Comparison of ENCODE assay signal across 8 cellular contexts in genomic region chr12:12439636-12440035, GRCh38.
DNase-seq lines count a peak whose midpoint lies in the region; ATAC-seq and TF ChIP-seq lines count a peak whose summit lies in the region.

No MANE protein-coding gene starts in this region.

- no peak overlapping the region for H3K18ac ChIP-seq in IMR-90 (ENCODE audit: low read depth, low read length)

- WGBS in IMR-90 (ENCODE audit: extremely low coverage in 2 of 2, insufficient read length in 1 of 2), 2 experiments = no CpG with 5 or more reads among the region's 6 CpGs

- no peak for TF ChIP-seq CTCF in IMR-90 (conservative IDR thresholded peaks at IDR 0.05; ENCODE audit: low read depth, low read length)
- TF ChIP-seq CTCF in choroid plexus epithelial cell (conservative IDR thresholded peaks at IDR 0.05; ENCODE audit: low read depth, low read length) = no peak

- no peak overlapping the region for H3K14ac ChIP-seq in IMR-90 (replicated peaks; ENCODE audit: low read depth, low read length)

- 0 out of 2 replicates have a peak overlapping the region, but pooled peaks have one; percentile 2 for H3K4me2 ChIP-seq in IMR-90 (ENCODE audit: low read depth, low read length)

- H3K9me3 ChIP-seq in IMR-90 (ENCODE audit: control insufficient read depth, insufficient read depth, low read length) = no peaks in the 10 kb centered on the region

- no peak for TF ChIP-seq POLR2A in IMR-90 (IDR thresholded peaks at IDR 0.05; ENCODE audit: low read depth, low read length)

- no peak overlapping the region for H2BK20ac ChIP-seq in IMR-90 (ENCODE audit: low read depth, low read length)

- DNase-seq in IMR-90 (peak; percentile 91), choroid plexus epithelial cell (ENCODE audit: low read depth) (peak; percentile 93), NCI-H187 treated with DMSO at 0.1 percent for 48 hours (lab: John Stamatoyannopoulos, UW) (no peak), DMS79 treated with DMSO at 0.1 percent for 48 hours (lab: John Stamatoyannopoulos, UW) (no peak), NCI-H1105 treated with DMSO at 0.1 percent for 48 hours (lab: John Stamatoyannopoulos, UW) (no peak), AG08396 (ENCODE audit: low spot score) (no peak)
- DNase-seq in activated CD4-positive, alpha-beta T cell treated with anti-CD3 and anti-CD28 coated beads for 4 hours = peak; percentile 57 to 63
- peak; percentile 59 to 68 for DNase-seq in stimulated activated CD4-positive, alpha-beta T cell treated with anti-CD3 and anti-CD28 coated beads, Interleukin-2, amount 100 ng/mL, for 24 hours

- peak; percentile 67 for ATAC-seq in IMR-90 (ENCODE audit: low read depth)

- no peak overlapping the region for H2AK9ac ChIP-seq in IMR-90 (replicated peaks; ENCODE audit: low read depth, low read length, poor library complexity)

- peaks cover 14% of the 10 kb centered on the region for H3K4me1 ChIP-seq in IMR-90 (ENCODE audit: control insufficient read depth, insufficient read depth, low read length)

- CTCF ChIA-PET in IMR-90 (lab: Yijun Ruan, JAX) = no interaction called here

- H3K9ac ChIP-seq in IMR-90 (ENCODE audit: low read depth, low read length) = no peak overlapping the region

- no peaks in the 10 kb centered on the region; a peak in 1 of 4 replicates for H3K79me1 ChIP-seq in IMR-90 (ENCODE audit: low read depth in 1 of 2, low read length in 2 of 2)

- no peak overlapping the region for H2BK5ac ChIP-seq in IMR-90 (ENCODE audit: low read depth, low read length, poor library complexity, severe bottlenecking)

- intact Hi-C loops in IMR-90 (cut with micrococcal nuclease) = no loop called here

- no peaks in the 10 kb centered on the region for H3K36me3 ChIP-seq in IMR-90 (ENCODE audit: control insufficient read depth, insufficient read depth, low read length)

- POLR2A ChIA-PET in IMR-90 (lab: Charles Lee; ENCODE audit: unreplicated experiment) = no interaction called here

- no peak overlapping the region for H2BK120ac ChIP-seq in IMR-90 (ENCODE audit: low read depth, low read length)

- H2AK5ac ChIP-seq in IMR-90 (ENCODE audit: low read depth, low read length) = no peak overlapping the region

- no peak overlapping the region for H3K56ac ChIP-seq in IMR-90 (ENCODE audit: extremely low read depth, insufficient read depth, low read length)

- dilution Hi-C loops in IMR-90 (cut with HindIII; ENCODE audit: low sequenced_read_pairs, unreplicated experiment) = no loop called here

- no peak for TF ChIP-seq RAD21 in IMR-90 (IDR thresholded peaks at IDR 0.05; ENCODE audit: low read length)

- H3K9me1 ChIP-seq in IMR-90 (ENCODE audit: insufficient read depth, low read length) = peaks cover 8% of the 10 kb centered on the region

- BruUV-seq in IMR-90 (replicated peaks; lab: Mats Ljungman, UMichigan) = no TSS peak

- H3K27ac ChIP-seq in IMR-90 (ENCODE audit: insufficient read depth, low read length) = no peak overlapping the region

- no peak overlapping the region for H2BK15ac ChIP-seq in IMR-90 (ENCODE audit: low read depth, low read length)

- H4K8ac ChIP-seq in IMR-90 (ENCODE audit: low read depth in 2 of 2, low read length in 2 of 2) = no peak overlapping the region

- H3K4me3 ChIP-seq in IMR-90 (ENCODE audit: insufficient read depth, low read depth, low read length) (no peak overlapping the region), choroid plexus epithelial cell (ENCODE audit: low read depth, low read length) (no peak overlapping the region)

- no peak overlapping the region for H3K4ac ChIP-seq in IMR-90 (ENCODE audit: low read depth, low read length)

- H3K27me3 ChIP-seq in IMR-90 (ENCODE audit: control insufficient read depth, insufficient read depth, low read length) = no peaks in the 10 kb centered on the region

- H2AFZ ChIP-seq in IMR-90 (replicated peaks; ENCODE audit: low read length, poor library complexity) = no peak overlapping the region

- H4K5ac ChIP-seq in IMR-90 (ENCODE audit: low read depth, low read length) = no peak overlapping the region

- no peaks in the 10 kb centered on the region for H4K20me1 ChIP-seq in IMR-90 (ENCODE audit: insufficient read depth, low read length)

- in situ Hi-C loops in IMR-90 (cut with MboI; ENCODE audit: low sequenced_read_pairs) = no loop called here

- H3K23ac ChIP-seq in IMR-90 (ENCODE audit: low read depth, low read length) = no peak overlapping the region

- no peak overlapping the region for H4K91ac ChIP-seq in IMR-90 (ENCODE audit: insufficient read depth, low read depth, low read length)

TF ChIP-seq in IMR-90, 13 proteins besides CTCF, POLR2A, EP300 and RAD21:
- TF ChIP-seq NFE2L2 (IDR thresholded peaks at IDR 0.05; ENCODE audit: low read depth, low read length) (peak; percentile 8; the same call in 1 of the 2 replicates), CHD1 (IDR thresholded peaks at IDR 0.05; ENCODE audit: low read depth, low read length) (no peak), BHLHE40 (IDR thresholded peaks at IDR 0.05; ENCODE audit: low read depth, low read length) (no peak; the same call in 1 of the 2 replicates), MAZ (IDR thresholded peaks at IDR 0.05; ENCODE audit: borderline replicate concordance, low read depth, low read length) (no peak), ELK1 (IDR thresholded peaks at IDR 0.05; ENCODE audit: borderline replicate concordance, low read depth, low read length) (no peak), FOS (IDR thresholded peaks at IDR 0.05; ENCODE audit: low read depth, low read length) (peak; percentile 51; the same call in 1 of the 2 replicates), MXI1 (IDR thresholded peaks at IDR 0.05; ENCODE audit: borderline replicate concordance, low read depth, low read length) (no peak), RCOR1 (IDR thresholded peaks at IDR 0.05; ENCODE audit: insufficient replicate concordance, low read length) (no peak), CEBPB (IDR thresholded peaks at IDR 0.05; ENCODE audit: low read depth, low read length) (peak; percentile 94), RFX5 (IDR thresholded peaks at IDR 0.05; ENCODE audit: low read depth, low read length) (no peak)
- TF ChIP-seq, protein P1, sequence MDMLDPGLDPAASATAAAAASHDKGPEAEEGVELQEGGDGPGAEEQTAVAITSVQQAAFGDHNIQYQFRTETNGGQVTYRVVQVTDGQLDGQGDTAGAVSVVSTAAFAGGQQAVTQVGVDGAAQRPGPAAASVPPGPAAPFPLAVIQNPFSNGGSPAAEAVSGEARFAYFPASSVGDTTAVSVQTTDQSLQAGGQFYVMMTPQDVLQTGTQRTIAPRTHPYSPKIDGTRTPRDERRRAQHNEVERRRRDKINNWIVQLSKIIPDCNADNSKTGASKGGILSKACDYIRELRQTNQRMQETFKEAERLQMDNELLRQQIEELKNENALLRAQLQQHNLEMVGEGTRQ (IDR thresholded peaks at IDR 0.05; ENCODE audit: low read depth, low read length) = no peak

Comparison
In these comparisons a context has a peak if more than half of its experiments do, and no peak if none do; other contexts are left out.
1. DNase-seq: peak in IMR-90 (single experiment), activated CD4-positive, alpha-beta T cell treated with anti-CD3 and anti-CD28 coated beads for 4 hours (2 of 2), choroid plexus epithelial cell (single experiment) and stimulated activated CD4-positive, alpha-beta T cell treated with anti-CD3 and anti-CD28 coated beads, Interleukin-2, amount 100 ng/mL, for 24 hours (2 of 2); none in NCI-H187 treated with DMSO at 0.1 percent for 48 hours (single experiment), DMS79 treated with DMSO at 0.1 percent for 48 hours (single experiment), NCI-H1105 treated with DMSO at 0.1 percent for 48 hours (single experiment) and AG08396 (single experiment).